Comparison of ENCODE assay signal across 12 cellular contexts in the genomic region with DNA sequence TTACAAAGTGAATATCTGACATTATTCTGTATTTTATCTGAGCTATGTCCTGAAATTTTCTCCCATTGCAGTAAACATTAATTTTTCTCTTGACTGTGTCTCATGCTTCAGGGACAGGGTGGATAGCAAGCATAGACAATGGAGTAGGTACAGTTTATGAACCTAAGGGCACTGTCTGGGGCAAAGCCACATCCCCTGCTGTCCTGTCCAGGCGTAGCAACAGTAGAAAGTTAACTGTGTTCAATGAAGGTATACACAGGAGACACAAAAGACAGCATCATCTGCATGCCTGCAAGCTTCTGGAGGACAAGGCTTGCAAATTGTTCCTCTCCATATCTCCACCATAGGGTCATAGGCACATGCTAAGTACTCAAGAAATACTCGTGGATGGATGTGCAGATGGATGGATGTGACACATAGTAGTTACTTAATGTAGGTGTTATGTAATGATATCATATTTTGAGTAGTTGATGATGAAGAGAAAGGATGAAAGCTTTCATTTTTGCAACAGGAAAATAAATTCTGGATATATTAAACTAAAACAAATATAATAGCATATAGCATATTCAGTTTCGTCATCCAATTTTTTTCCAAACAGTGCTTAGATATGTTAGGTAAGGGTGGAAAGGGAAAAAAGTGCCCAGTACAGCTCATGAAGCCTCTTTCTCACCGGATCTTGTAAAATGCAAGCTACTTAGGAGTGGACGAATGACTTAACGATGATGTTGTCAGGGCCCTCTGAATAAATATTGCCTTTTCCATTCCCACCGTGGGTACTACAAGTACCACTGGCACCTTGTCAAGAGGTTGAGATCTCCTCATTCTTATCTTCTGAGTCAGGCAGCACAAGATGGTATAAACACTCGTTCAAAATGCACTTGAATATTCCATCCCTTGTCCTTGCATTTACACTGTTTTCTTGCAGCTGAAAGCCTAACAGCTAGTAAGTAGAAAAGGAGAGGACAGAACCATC. TPM values are rescaled to one million over a fixed set of nuclear protein-coding genes. Genes with fewer than 3 reads are reported as not detected.
DNase-seq lines count a peak whose midpoint lies in the region; FAIRE-seq and TF ChIP-seq lines count a peak whose summit lies in the region.
"Had no signal": no experiment of that assay in that cellular context is flagged by ENCODE, and none has a peak within 500 bp of the region (broad histone marks: within the 10 kb centered on the region; RNA-seq: fewer than 3 reads in every experiment).

No MANE protein-coding gene starts in this region.

- intact Hi-C loops in MCF 10A (cut with micrococcal nuclease): loop anchor here (1.0 kb wide), 1 partner anchor 19 kb away; no protein-coding TSS in a partner anchor
- intact Hi-C loops in breast epithelium (cut with DNase I; ENCODE audit: low total_unique reads): no loop called here

- H3K9me3 Mint-ChIP-seq in MCF 10A (ENCODE audit: unreplicated experiment) (no peaks in the 10 kb centered on the region), astrocyte (ENCODE audit: unreplicated experiment) (peaks cover 2% of the 10 kb centered on the region), glutamatergic neuron (ENCODE audit: unreplicated experiment) (peaks cover 4% of the 10 kb centered on the region)
- H3K9me3 Mint-ChIP-seq: activated CD8-positive, alpha-beta T cell treated with anti-CD3 and anti-CD28 coated beads for 36 hours; nephron; T-helper 1 cell treated with Interleukin-12 subunit alpha and Interleukin-12 subunit beta and Interleukin-4 antibody, amounts not matched to agents 30 μg/mL and 1 μg/mL, for 36 hours had no signal

- H3K27me3 Mint-ChIP-seq in MCF 10A (ENCODE audit: insufficient read depth, unreplicated experiment) (no peaks in the 10 kb centered on the region), astrocyte (ENCODE audit: low read depth, unreplicated experiment) (no peaks in the 10 kb centered on the region), glutamatergic neuron (ENCODE audit: unreplicated experiment) (peaks cover 2% of the 10 kb centered on the region)

- peak; percentile 59 for FAIRE-seq in astrocyte (lab: Jason Lieb, UNC)
- FAIRE-seq: H1 had no signal

- no peaks in the 10 kb centered on the region for H3K79me2 ChIP-seq in astrocyte (ENCODE audit: insufficient read depth, low read length)

- no peak overlapping the region for H3K27ac ChIP-seq in breast epithelium
- peak overlapping the region; percentile 83 for H3K27ac ChIP-seq in astrocyte (ENCODE audit: low read depth, low read length)

- peak overlapping the region; percentile 35 for H3K9ac ChIP-seq in astrocyte (ENCODE audit: low read length)

- CTCF ChIA-PET in MCF 10A (lab: Yijun Ruan, JAX): interaction anchor here (0.6 to 2.7 kb wide), 8 partner anchors 10 to 480 kb away, joined by 3 to 13 read pairs (median 4); a partner anchor contains a TSS

- TF ChIP-seq POLR2A in breast epithelium (IDR thresholded peaks at IDR 0.05): no peak

- H3K36me3 ChIP-seq in breast epithelium: no peaks in the 10 kb centered on the region
- H3K36me3 ChIP-seq in astrocyte (ENCODE audit: insufficient read depth, low read length): no peaks in the 10 kb centered on the region

- H4K20me1 ChIP-seq in astrocyte (ENCODE audit: insufficient read depth, low read length): no peaks in the 10 kb centered on the region

- peaks cover 22% of the 10 kb centered on the region for H3K4me1 Mint-ChIP-seq in MCF 10A (ENCODE audit: insufficient read depth, unreplicated experiment)
- H3K4me1 Mint-ChIP-seq in astrocyte (ENCODE audit: low read depth, unreplicated experiment): peaks cover 53% of the 10 kb centered on the region
- H3K4me1 Mint-ChIP-seq in glutamatergic neuron (ENCODE audit: low read depth, unreplicated experiment): no peaks in the 10 kb centered on the region

- H3K36me3 Mint-ChIP-seq in MCF 10A (ENCODE audit: insufficient read depth, unreplicated experiment) (no peaks in the 10 kb centered on the region), astrocyte (ENCODE audit: low read depth, unreplicated experiment) (no peaks in the 10 kb centered on the region), glutamatergic neuron (ENCODE audit: unreplicated experiment) (no peaks in the 10 kb centered on the region)

- TF ChIP-seq CTCF in MCF 10A (IDR thresholded peaks at IDR 0.05; ENCODE audit: unreplicated experiment) (no peak), breast epithelium (IDR thresholded peaks at IDR 0.05) (no peak), astrocyte (IDR thresholded peaks at IDR 0.05; ENCODE audit: insufficient read depth, low read depth, low read length) (no peak), glutamatergic neuron (IDR thresholded peaks at IDR 0.05; ENCODE audit: partially characterized antibody, unreplicated experiment) (no peak), GM10266 (IDR thresholded peaks at IDR 0.05; ENCODE audit: control insufficient read depth, insufficient read depth, low read depth, missing control alignments) (no peak)

- no peak overlapping the region for H3K4me3 ChIP-seq in breast epithelium
- H3K4me3 ChIP-seq in astrocyte (ENCODE audit: insufficient read depth, low read depth, low read length): no peak overlapping the region

- no TSS peak for BruUV-seq in MCF 10A (replicated peaks; lab: Mats Ljungman, UMichigan)

- no peak overlapping the region for H3K4me3 Mint-ChIP-seq in MCF 10A (ENCODE audit: unreplicated experiment)
- H3K4me3 Mint-ChIP-seq in astrocyte (ENCODE audit: unreplicated experiment): no peak overlapping the region
- no peak overlapping the region for H3K4me3 Mint-ChIP-seq in glutamatergic neuron (ENCODE audit: unreplicated experiment)
- H3K4me3 Mint-ChIP-seq: activated CD8-positive, alpha-beta T cell treated with anti-CD3 and anti-CD28 coated beads for 36 hours; nephron; T-helper 1 cell treated with Interleukin-12 subunit alpha and Interleukin-12 subunit beta and Interleukin-4 antibody, amounts not matched to agents 30 μg/mL and 1 μg/mL, for 36 hours had no signal

- no peak overlapping the region for H2AFZ ChIP-seq in astrocyte (ENCODE audit: low read depth, low read length)

- H3K27ac Mint-ChIP-seq in MCF 10A (ENCODE audit: low read depth, unreplicated experiment) (peak overlapping the region; percentile 73), astrocyte (ENCODE audit: unreplicated experiment) (peak overlapping the region; percentile 97), glutamatergic neuron (ENCODE audit: unreplicated experiment) (no peak overlapping the region)
- H3K27ac Mint-ChIP-seq: activated CD8-positive, alpha-beta T cell treated with anti-CD3 and anti-CD28 coated beads for 36 hours; nephron; T-helper 1 cell treated with Interleukin-12 subunit alpha and Interleukin-12 subunit beta and Interleukin-4 antibody, amounts not matched to agents 30 μg/mL and 1 μg/mL, for 36 hours had no signal

- DNase-seq in MCF 10A (ENCODE audit: unreplicated experiment): peak; percentile 87
- DNase-seq in breast epithelium (ENCODE audit: low spot score in 2 of 2): no peak
- peak; percentile 93 for DNase-seq in astrocyte (ENCODE audit: low read depth)
- peak; percentile 93 for DNase-seq in glomerular visceral epithelial cell (ENCODE audit: extremely low spot score)
- no peak for DNase-seq in mucosa of gallbladder (ENCODE audit: low spot score)
- DNase-seq in glutamatergic neuron: no peak
- DNase-seq in GM10266 (ENCODE audit: extremely low spot score): no peak
- no peak for DNase-seq in activated CD8-positive, alpha-beta memory T cell treated with anti-CD3 and anti-CD28 coated beads, Interleukin-2, amount 50 U/mL, for 48 hours
- DNase-seq: activated CD8-positive, alpha-beta T cell treated with anti-CD3 and anti-CD28 coated beads for 36 hours had no signal

- peak overlapping the region; percentile 39 for H3K4me2 ChIP-seq in astrocyte (ENCODE audit: low read length)

- H3K9me3 ChIP-seq in breast epithelium: no peaks in the 10 kb centered on the region
- H3K9me3 ChIP-seq in astrocyte (ENCODE audit: insufficient read depth, low read depth, low read length): no peaks in the 10 kb centered on the region

- POLR2A ChIA-PET in MCF 10A (lab: Yijun Ruan, JAX): interaction anchor here (0.8 to 5.3 kb wide), 5 partner anchors 11 to 149 kb away, joined by 3 to 56 read pairs (median 5); a partner anchor contains a TSS

- H3K27me3 ChIP-seq in breast epithelium: no peaks in the 10 kb centered on the region
- H3K27me3 ChIP-seq in astrocyte (ENCODE audit: insufficient read depth, low read length): no peaks in the 10 kb centered on the region

- no peaks in the 10 kb centered on the region for H3K4me1 ChIP-seq in breast epithelium
- H3K4me1 ChIP-seq in astrocyte (ENCODE audit: insufficient read depth, low read length): peaks cover 36% of the 10 kb centered on the region

RNA-seq across cellular contexts. Expression of a gene that starts 19.9 kb away (rescaled TPM):
- 12.0 and 13.5 TPM in 2 replicates for total RNA-seq in MCF 10A (2022)
- 10 to 100 TPM; 10.2 to 16.8 (median 11.2) TPM for total RNA-seq in breast epithelium
- total RNA-seq in astrocyte: 33.8 and 40.1 TPM in 2 replicates
- 23.5 TPM for total RNA-seq in mucosa of gallbladder
- 50.2 TPM for total RNA-seq in glutamatergic neuron (ENCODE audit: unreplicated experiment)

Comparison
In these comparisons a context has a peak if more than half of its experiments do, and no peak if none do; other contexts are left out.
1. DNase-seq: peak in MCF 10A (single experiment), astrocyte (single experiment) and glomerular visceral epithelial cell (single experiment); none in breast epithelium (0 of 2), mucosa of gallbladder (single experiment), glutamatergic neuron (single experiment), GM10266 (single experiment) and activated CD8-positive, alpha-beta memory T cell treated with anti-CD3 and anti-CD28 coated beads, Interleukin-2, amount 50 U/mL, for 48 hours (single experiment).